In genomic region chr19:19488041-19488874, GRCh38 we compare ENCODE assay signal across 6 cellular contexts. TPM values are rescaled to one million over a fixed set of nuclear protein-coding genes. Genes with fewer than 3 reads are reported as not detected.
DNase-seq lines count a peak whose midpoint lies in the region; ATAC-seq and TF ChIP-seq lines count a peak whose summit lies in the region.

No MANE protein-coding gene starts in this region.

- H3K27ac Mint-ChIP-seq in stimulated activated effector memory CD8-positive, alpha-beta T cell treated with anti-CD3 and anti-CD28 coated beads, Interleukin-12 subunit alpha, Interleukin-12 subunit beta, amount 100 ng/mL, for 72 hours = peak overlapping the region; percentile 97

- no peak for TF ChIP-seq CTCF in esophagus muscularis mucosa (IDR thresholded peaks at IDR 0.05)

- intact Hi-C loops in esophagus muscularis mucosa (cut with DNase I) = loop anchor here (10.0 kb wide), 1 partner anchor 73 kb away; no protein-coding TSS in a partner anchor

- WGBS in esophagus muscularis mucosa = 60% methylated on average over 18 of the region's 18 CpGs

- TF ChIP-seq EP300 in esophagus muscularis mucosa (IDR thresholded peaks at IDR 0.05) = no peak

- peaks cover 40 to 63% (median 53%) of the 10 kb centered on the region in 4 donors for H3K4me1 ChIP-seq in esophagus muscularis mucosa

- peak overlapping the region; percentile 58 for H3K4me3 Mint-ChIP-seq in stimulated activated effector memory CD8-positive, alpha-beta T cell treated with anti-CD3 and anti-CD28 coated beads, Interleukin-12 subunit alpha, Interleukin-12 subunit beta, amount 100 ng/mL, for 72 hours

- peaks cover 7 to 21% (median 13%) of the 10 kb centered on the region in 4 donors for H3K36me3 ChIP-seq in esophagus muscularis mucosa

- no peak for ATAC-seq in stimulated activated effector memory CD8-positive, alpha-beta T cell treated with anti-CD3 and anti-CD28 coated beads, Interleukin-12 subunit alpha, Interleukin-12 subunit beta, amount 100 ng/mL, for 72 hours
- no peak for ATAC-seq in HG03135 (IDR thresholded peaks at IDR 0.05; ENCODE audit: unreplicated experiment)

- H3K9me3 Mint-ChIP-seq in stimulated activated effector memory CD8-positive, alpha-beta T cell treated with anti-CD3 and anti-CD28 coated beads, Interleukin-12 subunit alpha, Interleukin-12 subunit beta, amount 100 ng/mL, for 72 hours = no peaks in the 10 kb centered on the region

- no peak overlapping the region for H3K4me3 ChIP-seq in esophagus muscularis mucosa

- peaks cover 55% of the 10 kb centered on the region for H3K4me1 Mint-ChIP-seq in stimulated activated effector memory CD8-positive, alpha-beta T cell treated with anti-CD3 and anti-CD28 coated beads, Interleukin-12 subunit alpha, Interleukin-12 subunit beta, amount 100 ng/mL, for 72 hours

- no peak for TF ChIP-seq POLR2A in esophagus muscularis mucosa (IDR thresholded peaks at IDR 0.05; ENCODE audit: low read depth)

- H3K27ac ChIP-seq in esophagus muscularis mucosa (replicated peaks in 1 of 4) = peak overlapping the region; percentile 56 to 71 (median 62)

- H3K36me3 Mint-ChIP-seq in stimulated activated effector memory CD8-positive, alpha-beta T cell treated with anti-CD3 and anti-CD28 coated beads, Interleukin-12 subunit alpha, Interleukin-12 subunit beta, amount 100 ng/mL, for 72 hours = peaks cover 57% of the 10 kb centered on the region

- no peaks in the 10 kb centered on the region for H3K27me3 ChIP-seq in esophagus muscularis mucosa

- DNase-seq in DMS153 treated with DMSO at 0.1 percent for 48 hours (lab: John Stamatoyannopoulos, UW; ENCODE audit: unreplicated experiment) = peak; percentile 1
- no peak for DNase-seq in DMS153 (lab: John Stamatoyannopoulos, UW)
- DNase-seq in esophagus muscularis mucosa (ENCODE audit: extremely low spot score) = no peak
- DNase-seq in stimulated activated effector memory CD8-positive, alpha-beta T cell treated with anti-CD3 and anti-CD28 coated beads, Interleukin-12 subunit alpha, Interleukin-12 subunit beta, amount 100 ng/mL, for 72 hours (ENCODE audit: low spot score in 2 of 2) = no peak
- DNase-seq in GF-D8 (lab: John Stamatoyannopoulos, UW) = no peak

- no peaks in the 10 kb centered on the region for H3K9me3 ChIP-seq in esophagus muscularis mucosa

RNA-seq across cellular contexts. Expression of gene TSSK6, which starts 27.1 kb away (rescaled TPM):
- 1 to 10 TPM in 3 of 4 donors, under 1 TPM in 1; 0.33 to 3.7 (median 1.5) TPM for total RNA-seq in esophagus muscularis mucosa

RNA-seq across cellular contexts. Expression of gene NDUFA13, which starts 27.8 kb away (rescaled TPM):
- 100 to 1,000 TPM in 2 of 4 donors, 10 to 100 TPM in 2; 75.0 to 186 (median 141) TPM for total RNA-seq in esophagus muscularis mucosa

RNA-seq across cellular contexts. Expression of gene YJEFN3, which starts 40.5 kb away (rescaled TPM):
- total RNA-seq in esophagus muscularis mucosa = 1 to 10 TPM; 1.2 to 3.3 (median 2.8) TPM

RNA-seq across cellular contexts. Expression of gene CILP2, which starts 49.8 kb away (rescaled TPM):
- total RNA-seq in esophagus muscularis mucosa = under 1 TPM; 0.13 to 0.52 (median 0.29) TPM
